Comparison of ENCODE assay signal across 16 cellular contexts in the genomic region with DNA sequence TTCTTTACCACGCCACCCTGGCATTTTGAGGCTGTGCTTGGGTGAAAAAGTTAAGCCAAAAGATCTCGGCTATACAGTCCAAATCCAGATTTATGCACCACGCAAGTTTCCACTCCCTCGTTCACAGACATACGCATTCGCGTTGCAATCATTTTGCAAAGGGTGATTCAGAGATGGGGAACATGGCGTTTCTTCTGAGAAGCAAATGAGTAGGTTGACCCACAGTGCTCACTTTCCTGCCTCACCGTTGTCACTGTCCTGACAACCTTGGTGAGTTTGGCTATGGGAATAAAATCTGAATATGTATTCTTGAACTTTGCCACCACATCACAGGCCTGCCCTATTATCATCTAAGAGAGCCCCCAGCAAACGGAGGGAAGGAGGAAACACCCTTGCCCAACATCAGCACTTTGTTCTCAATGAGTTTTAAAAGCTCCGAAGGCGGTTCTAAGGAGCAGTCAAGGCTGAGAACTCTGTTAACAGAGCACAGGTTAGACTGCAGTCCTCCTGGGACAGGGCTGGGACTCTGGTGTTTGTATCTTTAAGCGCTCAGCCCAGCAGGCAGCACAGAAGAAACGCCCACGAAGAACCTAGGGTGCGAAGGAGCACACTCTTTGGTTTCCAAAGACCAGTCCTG.
A peak's percentile ranks its signal among the peaks of the same experiment; 100 is the strongest.
DNase-seq lines count a peak whose midpoint lies in the region; ATAC-seq and TF ChIP-seq lines count a peak whose summit lies in the region.
"Had no signal": no experiment of that assay in that cellular context is flagged by ENCODE, and none has a peak within 500 bp of the region (broad histone marks: within the 10 kb centered on the region; RNA-seq: fewer than 3 reads in every experiment).

No MANE protein-coding gene starts in this region.

- TF ChIP-seq CTCF in DND-41 (IDR thresholded peaks at IDR 0.05; ENCODE audit: borderline replicate concordance, extremely low read depth, low read length, poor library complexity, severe bottlenecking), result no peak
- no peak for TF ChIP-seq CTCF in neural crest cell (conservative IDR thresholded peaks at IDR 0.05)
- TF ChIP-seq CTCF in upper lobe of left lung (IDR thresholded peaks at IDR 0.05), result no peak

- peak overlapping the region; percentile 52 for H3K4me3 Mint-ChIP-seq in activated CD4-positive, alpha-beta T cell treated with anti-CD3 and anti-CD28 coated beads for 36 hours
- H3K4me3 Mint-ChIP-seq in activated T-helper 2 cell treated with anti-CD3 and anti-CD28 coated beads, Interferon-gamma antibody, Interleukin-2, Interleukin-4, amounts not matched to agents 10 μg/mL and 5 μg/mL and 100 μg/mL, durations not matched to agents 14 hours and 24 hours and 36 hours (ENCODE audit: low read depth), result peak overlapping the region; percentile 55
- H3K4me3 Mint-ChIP-seq in neural crest cell, result no peak overlapping the region

- peak overlapping the region; percentile 97 for H3K27ac Mint-ChIP-seq in activated CD4-positive, alpha-beta T cell treated with anti-CD3 and anti-CD28 coated beads for 36 hours
- peak overlapping the region; percentile 97 for H3K27ac Mint-ChIP-seq in activated T-helper 2 cell treated with anti-CD3 and anti-CD28 coated beads, Interferon-gamma antibody, Interleukin-2, Interleukin-4, amounts not matched to agents 10 μg/mL and 5 μg/mL and 100 μg/mL, durations not matched to agents 14 hours and 24 hours and 36 hours
- H3K27ac Mint-ChIP-seq in neural crest cell (ENCODE audit: unreplicated experiment), result peak overlapping the region; percentile 46

- H3K36me3 ChIP-seq in DND-41 (ENCODE audit: insufficient read depth, low read length) (peaks cover 70% of the 10 kb centered on the region), upper lobe of left lung (no peaks in the 10 kb centered on the region)
- H3K36me3 ChIP-seq: esophagus squamous epithelium had no signal

- H3K27me3 ChIP-seq in DND-41 (ENCODE audit: insufficient read depth, low read length, poor library complexity), result no peaks in the 10 kb centered on the region
- H3K27me3 ChIP-seq in upper lobe of left lung, result no peaks in the 10 kb centered on the region

- H3K27ac ChIP-seq in DND-41 (ENCODE audit: low read length) (peak overlapping the region; percentile 57), upper lobe of left lung (no peak overlapping the region)
- H3K27ac ChIP-seq: esophagus squamous epithelium, parathyroid adenoma had no signal

- no peaks in the 10 kb centered on the region for H3K9me3 ChIP-seq in DND-41 (ENCODE audit: insufficient read depth, low read length, severe bottlenecking)
- no peaks in the 10 kb centered on the region for H3K9me3 ChIP-seq in upper lobe of left lung
- H3K9me3 ChIP-seq: esophagus squamous epithelium, SK-N-SH had no signal

- WGBS in upper lobe of left lung, 2 donors, result 78 to 81% methylated on average over 16 of the region's 16 CpGs

- peaks cover 25% of the 10 kb centered on the region for H3K36me3 Mint-ChIP-seq in activated CD4-positive, alpha-beta T cell treated with anti-CD3 and anti-CD28 coated beads for 36 hours (ENCODE audit: low read depth)
- H3K36me3 Mint-ChIP-seq in activated T-helper 2 cell treated with anti-CD3 and anti-CD28 coated beads, Interferon-gamma antibody, Interleukin-2, Interleukin-4, amounts not matched to agents 10 μg/mL and 5 μg/mL and 100 μg/mL, durations not matched to agents 14 hours and 24 hours and 36 hours (ENCODE audit: low read depth), result peaks cover 65% of the 10 kb centered on the region
- H3K36me3 Mint-ChIP-seq in neural crest cell (ENCODE audit: low read depth), result no peaks in the 10 kb centered on the region

- no peaks in the 10 kb centered on the region for H3K9me3 Mint-ChIP-seq in activated CD4-positive, alpha-beta T cell treated with anti-CD3 and anti-CD28 coated beads for 36 hours (ENCODE audit: low read depth)
- no peaks in the 10 kb centered on the region for H3K9me3 Mint-ChIP-seq in activated T-helper 2 cell treated with anti-CD3 and anti-CD28 coated beads, Interferon-gamma antibody, Interleukin-2, Interleukin-4, amounts not matched to agents 10 μg/mL and 5 μg/mL and 100 μg/mL, durations not matched to agents 14 hours and 24 hours and 36 hours
- H3K9me3 Mint-ChIP-seq in neural crest cell, result no peaks in the 10 kb centered on the region

- H3K4me3 ChIP-seq in DND-41 (ENCODE audit: low read depth in 1 of 2, low read length in 2 of 2) (no peak overlapping the region), upper lobe of left lung (no peak overlapping the region)
- H3K4me3 ChIP-seq: esophagus squamous epithelium had no signal

- H3K9ac ChIP-seq in DND-41 (ENCODE audit: low read depth, low read length), result no peak overlapping the region
- H3K9ac ChIP-seq: parathyroid adenoma, SK-N-SH had no signal

- no peak for TF ChIP-seq EP300 in upper lobe of left lung (IDR thresholded peaks at IDR 0.05)

- CTCF ChIA-PET in activated CD4-positive, alpha-beta T cell treated with anti-CD3 and anti-CD28 coated beads for 36 hours (lab: Charles Lee), result interaction anchor here (0.7 to 3.5 kb wide), 4 partner anchors 16 to 76 kb away, joined by 3 to 25 read pairs (median 4); no protein-coding TSS in a partner anchor

- peaks cover 41% of the 10 kb centered on the region for H3K4me1 ChIP-seq in DND-41 (ENCODE audit: insufficient read depth, low read length)
- H3K4me1 ChIP-seq in upper lobe of left lung, result peaks cover 10 to 21% (median 14%) of the 10 kb centered on the region in 4 donors
- H3K4me1 ChIP-seq: parathyroid adenoma had no signal

- peaks cover 69% of the 10 kb centered on the region for H4K20me1 ChIP-seq in DND-41 (ENCODE audit: insufficient read depth, low read length)

- no peak for TF ChIP-seq POLR2A in upper lobe of left lung (IDR thresholded peaks at IDR 0.05)

- H3K79me2 ChIP-seq in DND-41 (ENCODE audit: insufficient read depth, low read length), result peaks cover 89% of the 10 kb centered on the region
- H3K79me2 ChIP-seq: parathyroid adenoma had no signal

- POLR2A ChIA-PET in activated CD4-positive, alpha-beta T cell treated with anti-CD3 and anti-CD28 coated beads for 36 hours (lab: Charles Lee), result interaction anchor here (0.6 kb wide), 1 partner anchor 42 kb away, joined by 14 read pairs; no protein-coding TSS in a partner anchor

- H3K4me2 ChIP-seq in DND-41 (ENCODE audit: insufficient read depth, low read length), result no peak overlapping the region
- H3K4me2 ChIP-seq: SK-N-SH had no signal

- H2AFZ ChIP-seq in DND-41 (ENCODE audit: low read depth, low read length), result no peak overlapping the region
- H2AFZ ChIP-seq: parathyroid adenoma had no signal

- peak; percentile 67 for DNase-seq in activated CD4-positive, alpha-beta T cell treated with anti-CD3 and anti-CD28 coated beads for 36 hours
- DNase-seq in activated CD4-positive, alpha-beta T cell treated with anti-CD3 and anti-CD28 coated beads, Interleukin-2, amount 50 U/mL, for 4 hours, result no peak
- DNase-seq in DND-41 (no peak), neural crest cell (ENCODE audit: low read depth, low spot score) (no peak), D341Med (ENCODE audit: low spot score) (no peak), upper lobe of left lung (no peak), DMS53 (lab: John Stamatoyannopoulos, UW) (no peak)
- DNase-seq in activated T-helper 2 cell treated with anti-CD3 and anti-CD28 coated beads, Interferon-gamma antibody, Interleukin-2, Interleukin-4, amounts not matched to agents 10 μg/mL and 5 μg/mL and 100 μg/mL, durations not matched to agents 14 hours and 24 hours and 36 hours (ENCODE audit: low spot score), result no peak
- DNase-seq: C1 segment of cervical spinal cord, DMS79 treated with DMSO at 0.1 percent for 48 hours, esophagus squamous epithelium, glutamatergic neuron, HCEC 1CT, NCI-H1436 treated with DMSO at 0.1 percent for 48 hours, SK-N-SH had no signal

- intact Hi-C loops in activated CD4-positive, alpha-beta T cell treated with anti-CD3 and anti-CD28 coated beads for 36 hours (cut with DNase I, micrococcal nuclease), result no loop called here
- intact Hi-C loops in activated T-helper 2 cell treated with anti-CD3 and anti-CD28 coated beads, Interferon-gamma antibody, Interleukin-2, Interleukin-4, amounts not matched to agents 10 μg/mL and 5 μg/mL and 100 μg/mL, durations not matched to agents 14 hours and 24 hours and 36 hours (cut with micrococcal nuclease), result loop anchor here (1.0 kb wide), 1 partner anchor 8 kb away; no protein-coding TSS in a partner anchor

- ATAC-seq in activated CD4-positive, alpha-beta T cell treated with anti-CD3 and anti-CD28 coated beads for 36 hours, result peak; percentile 60
- ATAC-seq in DND-41 (ENCODE audit: insufficient read depth, low read depth), result peak; percentile 34
- ATAC-seq in upper lobe of left lung (ENCODE audit: low FRiP score in 2 of 2), result no peak

- no peaks in the 10 kb centered on the region for H3K27me3 Mint-ChIP-seq in activated CD4-positive, alpha-beta T cell treated with anti-CD3 and anti-CD28 coated beads for 36 hours
- H3K27me3 Mint-ChIP-seq in activated T-helper 2 cell treated with anti-CD3 and anti-CD28 coated beads, Interferon-gamma antibody, Interleukin-2, Interleukin-4, amounts not matched to agents 10 μg/mL and 5 μg/mL and 100 μg/mL, durations not matched to agents 14 hours and 24 hours and 36 hours (ENCODE audit: low read depth), result no peaks in the 10 kb centered on the region
- H3K27me3 Mint-ChIP-seq in neural crest cell (ENCODE audit: low read depth), result no peaks in the 10 kb centered on the region

- H3K4me1 Mint-ChIP-seq in activated CD4-positive, alpha-beta T cell treated with anti-CD3 and anti-CD28 coated beads for 36 hours, result peaks cover 85% of the 10 kb centered on the region
- peaks cover 72% of the 10 kb centered on the region for H3K4me1 Mint-ChIP-seq in activated T-helper 2 cell treated with anti-CD3 and anti-CD28 coated beads, Interferon-gamma antibody, Interleukin-2, Interleukin-4, amounts not matched to agents 10 μg/mL and 5 μg/mL and 100 μg/mL, durations not matched to agents 14 hours and 24 hours and 36 hours (ENCODE audit: low read depth)
- peaks cover 21% of the 10 kb centered on the region for H3K4me1 Mint-ChIP-seq in neural crest cell

Comparison
In these comparisons a context has a peak if more than half of its experiments do, and no peak if none do; other contexts are left out.
1. ATAC-seq: peak in activated CD4-positive, alpha-beta T cell treated with anti-CD3 and anti-CD28 coated beads for 36 hours (single experiment) and DND-41 (single experiment); none in upper lobe of left lung (0 of 2).
2. H3K27ac Mint-ChIP-seq: peak in every context shown above with its lines; median percentile 97 in activated CD4-positive, alpha-beta T cell treated with anti-CD3 and anti-CD28 coated beads for 36 hours; 97 in activated T-helper 2 cell treated with anti-CD3 and anti-CD28 coated beads, Interferon-gamma antibody, Interleukin-2, Interleukin-4, amounts not matched to agents 10 μg/mL and 5 μg/mL and 100 μg/mL, durations not matched to agents 14 hours and 24 hours and 36 hours; 46 in neural crest cell.